9 cellular contexts compared by ENCODE assay signal in genomic region chr4:174218127-174218790, GRCh38.
A peak's percentile ranks its signal among the peaks of the same experiment; 100 is the strongest.
DNase-seq lines count a peak whose midpoint lies in the region; ATAC-seq and TF ChIP-seq lines count a peak whose summit lies in the region.
"Had no signal": no experiment of that assay in that cellular context is flagged by ENCODE, and none has a peak within 500 bp of the region (broad histone marks: within the 10 kb centered on the region; RNA-seq: fewer than 3 reads in every experiment).

No MANE protein-coding gene starts in this region.

- H3K4me1 ChIP-seq in duodenal mucosa (ENCODE audit: control insufficient read depth in 1 of 2, insufficient read depth in 2 of 2, low read length in 2 of 2), result peaks cover 18 to 19% of the 10 kb centered on the region in 2 donors
- H3K4me1 ChIP-seq in lower lobe of right lung, result peaks cover 35% of the 10 kb centered on the region
- H3K4me1 ChIP-seq in transverse colon, result peaks cover 3 to 37% (median 24%) of the 10 kb centered on the region in 4 donors

- peaks cover 43% of the 10 kb centered on the region for H3K4me1 Mint-ChIP-seq in activated naive CD8-positive, alpha-beta T cell (ENCODE audit: low read depth)
- peaks cover 33% of the 10 kb centered on the region for H3K4me1 Mint-ChIP-seq in activated naive CD8-positive, alpha-beta T cell treated with anti-CD3 and anti-CD28 coated beads, Interleukin-2, amount 50 U/mL, for 24 hours

- H3K27me3 ChIP-seq in duodenal mucosa (ENCODE audit: control insufficient read depth in 1 of 2, insufficient read depth in 2 of 2, low read length in 2 of 2) (peaks cover 53 to 71% of the 10 kb centered on the region in 2 donors), lower lobe of right lung (ENCODE audit: low read depth) (peaks cover 73% of the 10 kb centered on the region), transverse colon (peaks cover 87% of the 10 kb centered on the region)

- H3K9me3 ChIP-seq in duodenal mucosa (ENCODE audit: control insufficient read depth in 1 of 2, low read length in 2 of 2) (no peaks in the 10 kb centered on the region), lower lobe of right lung (no peaks in the 10 kb centered on the region), transverse colon (no peaks in the 10 kb centered on the region)

- DNase-seq in activated naive CD8-positive, alpha-beta T cell treated with anti-CD3 and anti-CD28 coated beads, Interleukin-2, amount 50 U/mL, for 24 hours, result no peak
- DNase-seq in lower lobe of right lung (no peak), transverse colon (no peak), NCI-H1436 (lab: John Stamatoyannopoulos, UW) (no peak)
- DNase-seq: dorsolateral prefrontal cortex had no signal

- no peak for ATAC-seq in activated naive CD8-positive, alpha-beta T cell treated with anti-CD3 and anti-CD28 coated beads, Interleukin-2, amount 50 U/mL, for 24 hours
- ATAC-seq in lower lobe of right lung (peak; percentile 8 to 19), HG02840 (IDR thresholded peaks at IDR 0.05; ENCODE audit: low FRiP score, unreplicated experiment) (no peak), HG03159 (IDR thresholded peaks at IDR 0.05; ENCODE audit: unreplicated experiment) (no peak)

- no peaks in the 10 kb centered on the region for H3K36me3 Mint-ChIP-seq in activated naive CD8-positive, alpha-beta T cell
- no peaks in the 10 kb centered on the region for H3K36me3 Mint-ChIP-seq in activated naive CD8-positive, alpha-beta T cell treated with anti-CD3 and anti-CD28 coated beads, Interleukin-2, amount 50 U/mL, for 24 hours (ENCODE audit: low read depth)

- H3K27ac Mint-ChIP-seq in activated naive CD8-positive, alpha-beta T cell, result no peak overlapping the region
- H3K27ac Mint-ChIP-seq in activated naive CD8-positive, alpha-beta T cell treated with anti-CD3 and anti-CD28 coated beads, Interleukin-2, amount 50 U/mL, for 24 hours, result no peak overlapping the region

- no peak overlapping the region for H3K9ac ChIP-seq in duodenal mucosa (ENCODE audit: low read depth in 1 of 2, low read length in 2 of 2)

- peaks cover 53% of the 10 kb centered on the region for H3K27me3 Mint-ChIP-seq in activated naive CD8-positive, alpha-beta T cell
- H3K27me3 Mint-ChIP-seq in activated naive CD8-positive, alpha-beta T cell treated with anti-CD3 and anti-CD28 coated beads, Interleukin-2, amount 50 U/mL, for 24 hours, result peaks cover 78% of the 10 kb centered on the region

- intact Hi-C loops in lower lobe of right lung (cut with DNase I), result no loop called here
- intact Hi-C loops in transverse colon (cut with DNase I; ENCODE audit: low total_unique reads), result no loop called here

- H3K27ac ChIP-seq in duodenal mucosa (ENCODE audit: low read depth, low read length) (no peak overlapping the region), lower lobe of right lung (no peak overlapping the region), transverse colon (peak overlapping the region in 3 of 4 donors; percentile 39 to 57 (median 39))
- H3K27ac ChIP-seq: dorsolateral prefrontal cortex had no signal

- TF ChIP-seq CTCF in lower lobe of right lung (IDR thresholded peaks at IDR 0.05) (no peak), transverse colon (IDR thresholded peaks at IDR 0.05) (no peak)

- H3K9me3 Mint-ChIP-seq in activated naive CD8-positive, alpha-beta T cell (ENCODE audit: low read depth), result no peaks in the 10 kb centered on the region
- H3K9me3 Mint-ChIP-seq in activated naive CD8-positive, alpha-beta T cell treated with anti-CD3 and anti-CD28 coated beads, Interleukin-2, amount 50 U/mL, for 24 hours, result no peaks in the 10 kb centered on the region

- in situ Hi-C loops in transverse colon (cut with MboI; ENCODE audit: low pct_ligation_motif_present in 1 of 4, low pct_unique_long_range_greater_than_20kb in 1 of 4, low sequenced_read_pairs in 3 of 4), result loop anchor here in 1 of 4 donors (25.0 kb wide), 1 partner anchor 94 kb away; no protein-coding TSS in a partner anchor

- H3K36me3 ChIP-seq in duodenal mucosa (ENCODE audit: control insufficient read depth in 1 of 2, insufficient read depth in 2 of 2, low read length in 2 of 2) (no peaks in the 10 kb centered on the region), lower lobe of right lung (no peaks in the 10 kb centered on the region), transverse colon (no peaks in the 10 kb centered on the region)

- H3K4me3 ChIP-seq in duodenal mucosa (ENCODE audit: low read depth in 1 of 2, low read length in 2 of 2), result peak overlapping the region; percentile 30 to 50
- peak overlapping the region; percentile 41 for H3K4me3 ChIP-seq in lower lobe of right lung
- H3K4me3 ChIP-seq in transverse colon, result peak overlapping the region in 3 of 4 donors; percentile 14 to 35 (median 24)

- H3K4me3 Mint-ChIP-seq in activated naive CD8-positive, alpha-beta T cell, result peak overlapping the region; percentile 62
- no peak overlapping the region for H3K4me3 Mint-ChIP-seq in activated naive CD8-positive, alpha-beta T cell treated with anti-CD3 and anti-CD28 coated beads, Interleukin-2, amount 50 U/mL, for 24 hours

- 26 to 29% methylated on average over 11 to 25 of the region's 26 CpGs for WGBS in transverse colon (ENCODE audit: low coverage in 1 of 2), 2 donors

- TF ChIP-seq EP300 in transverse colon (IDR thresholded peaks at IDR 0.05; ENCODE audit: low read depth), result no peak

- no peak for TF ChIP-seq POLR2A in transverse colon (IDR thresholded peaks at IDR 0.05)

Comparison
In these comparisons a context has a peak if more than half of its experiments do, and no peak if none do; other contexts are left out.
1. ATAC-seq: peak in lower lobe of right lung (2 of 2); none in activated naive CD8-positive, alpha-beta T cell treated with anti-CD3 and anti-CD28 coated beads, Interleukin-2, amount 50 U/mL, for 24 hours (single experiment), HG02840 (single experiment) and HG03159 (single experiment).
2. H3K27ac ChIP-seq: peak in transverse colon (3 of 4); none in duodenal mucosa (single experiment) and lower lobe of right lung (single experiment).
3. Peak in every context shown above with its lines, with median percentiles within 50 percentile points of each other: H3K4me3 ChIP-seq.